ENCODE assay signal across 9 cellular contexts in the genomic region with DNA sequence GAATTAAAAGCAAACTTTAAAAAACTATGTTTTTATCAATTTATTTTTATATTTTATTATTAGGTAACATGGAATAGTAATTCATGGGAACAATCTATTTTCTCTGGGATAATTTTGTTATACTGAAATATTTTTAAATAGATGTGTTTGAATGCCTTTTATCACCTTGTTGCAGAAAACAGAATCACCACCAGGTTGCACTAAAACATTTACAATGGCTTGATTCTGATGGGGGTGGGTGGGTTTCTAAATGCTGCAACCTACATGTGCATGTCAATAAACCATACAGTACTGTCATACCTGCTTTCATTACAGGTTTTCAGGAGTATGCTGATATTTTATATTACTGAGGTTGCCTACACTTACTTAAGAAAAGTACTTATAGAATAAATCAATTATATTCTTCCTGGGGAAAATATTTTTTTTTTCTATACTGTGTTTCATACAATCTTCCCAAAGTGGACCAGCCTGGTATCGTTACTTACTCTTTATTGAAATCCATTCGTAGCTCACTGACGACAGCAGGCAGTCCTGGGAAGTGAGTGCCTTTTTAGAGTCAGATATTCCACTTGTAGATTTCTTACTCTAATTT.
A peak's percentile ranks its signal among the peaks of the same experiment; 100 is the strongest.
DNase-seq lines count a peak whose midpoint lies in the region; ATAC-seq and TF ChIP-seq lines count a peak whose summit lies in the region.
"Had no signal": no experiment of that assay in that cellular context is flagged by ENCODE, and none has a peak within 500 bp of the region (broad histone marks: within the 10 kb centered on the region; RNA-seq: fewer than 3 reads in every experiment).

No MANE protein-coding gene starts in this region.

- H3K9me3 ChIP-seq in adipocyte (ENCODE audit: control insufficient read depth, low read length) (no peaks in the 10 kb centered on the region), liver (ENCODE audit: control insufficient read depth in 4 of 4, low read length in 3 of 4) (no peaks in the 10 kb centered on the region)

- no peaks in the 10 kb centered on the region for H3K36me3 Mint-ChIP-seq in activated CD4-positive, alpha-beta T cell treated with anti-CD3 and anti-CD28 coated beads for 36 hours (ENCODE audit: low read depth)
- H3K36me3 Mint-ChIP-seq: activated naive CD4-positive, alpha-beta T cell treated with anti-CD3 and anti-CD28 coated beads, Interleukin-2, amount 50 U/mL, for 24 hours had no signal

- 68% methylated on average over 3 of the region's 3 CpGs for WGBS in liver

- DNase-seq in activated CD4-positive, alpha-beta T cell treated with anti-CD3 and anti-CD28 coated beads for 36 hours, result peak; percentile 24
- no peak for DNase-seq in activated CD4-positive, alpha-beta T cell treated with anti-CD3 and anti-CD28 coated beads, Interleukin-2, amount 50 U/mL, for 48 hours
- peak; percentile 80 for DNase-seq in NAMALWA (ENCODE audit: low spot score)
- DNase-seq in adipocyte (ENCODE audit: low read depth), result peak; percentile 62
- DNase-seq in stimulated activated CD4-positive, alpha-beta T cell treated with anti-CD3 and anti-CD28 coated beads, Interleukin-2, amount 100 ng/mL, for 24 hours, result no peak
- no peak for DNase-seq in stimulated activated CD8-positive, alpha-beta memory T cell treated with anti-CD3 and anti-CD28 coated beads, Interleukin-4, amount 100 ng/mL, for 48 hours

- no peak overlapping the region for H3K27ac ChIP-seq in liver (ENCODE audit: low read depth in 1 of 2, low read length in 2 of 2)

- intact Hi-C loops in activated CD4-positive, alpha-beta T cell treated with anti-CD3 and anti-CD28 coated beads for 36 hours (cut with DNase I, micrococcal nuclease), result loop anchor here (1.0 to 10.0 kb wide), 8 partner anchors 163 to 781 kb away; no protein-coding TSS in a partner anchor

- H3K27me3 Mint-ChIP-seq in activated CD4-positive, alpha-beta T cell treated with anti-CD3 and anti-CD28 coated beads for 36 hours, result no peaks in the 10 kb centered on the region
- H3K27me3 Mint-ChIP-seq: activated naive CD4-positive, alpha-beta T cell treated with anti-CD3 and anti-CD28 coated beads, Interleukin-2, amount 50 U/mL, for 24 hours had no signal

- H3K27ac Mint-ChIP-seq in activated CD4-positive, alpha-beta T cell treated with anti-CD3 and anti-CD28 coated beads for 36 hours, result no peak overlapping the region
- H3K27ac Mint-ChIP-seq: activated naive CD4-positive, alpha-beta T cell treated with anti-CD3 and anti-CD28 coated beads, Interleukin-2, amount 50 U/mL, for 24 hours had no signal

- peaks cover 6% of the 10 kb centered on the region for H3K4me1 Mint-ChIP-seq in activated CD4-positive, alpha-beta T cell treated with anti-CD3 and anti-CD28 coated beads for 36 hours

- H3K27me3 ChIP-seq in adipocyte (replicated peaks; ENCODE audit: control insufficient read depth, insufficient read depth, low read length) (no peaks in the 10 kb centered on the region), liver (ENCODE audit: control insufficient read depth in 4 of 4, insufficient read depth in 4 of 4, low read length in 3 of 4) (no peaks in the 10 kb centered on the region)

- H3K9ac ChIP-seq in adipocyte (ENCODE audit: low read length), result no peak overlapping the region
- no peak overlapping the region for H3K9ac ChIP-seq in liver (ENCODE audit: low read depth in 1 of 2, low read length in 2 of 2)

- no peaks in the 10 kb centered on the region for H3K9me3 Mint-ChIP-seq in activated CD4-positive, alpha-beta T cell treated with anti-CD3 and anti-CD28 coated beads for 36 hours (ENCODE audit: low read depth)
- H3K9me3 Mint-ChIP-seq: activated naive CD4-positive, alpha-beta T cell treated with anti-CD3 and anti-CD28 coated beads, Interleukin-2, amount 50 U/mL, for 24 hours had no signal

- H3K36me3 ChIP-seq in adipocyte (ENCODE audit: control insufficient read depth, insufficient read depth, low read length, severe bottlenecking) (no peaks in the 10 kb centered on the region), liver (ENCODE audit: control insufficient read depth in 4 of 4, insufficient read depth in 3 of 4, low read depth in 1 of 4, low read length in 3 of 4) (no peaks in the 10 kb centered on the region)

- peaks cover 6% of the 10 kb centered on the region for H3K4me1 ChIP-seq in adipocyte (ENCODE audit: control insufficient read depth, insufficient read depth, low read length)
- H3K4me1 ChIP-seq in liver (ENCODE audit: control insufficient read depth in 4 of 4, insufficient read depth in 4 of 4, low read length in 3 of 4), result peaks cover 0 to 2% (median 0%) of the 10 kb centered on the region in 4 donors

- TF ChIP-seq CTCF in liver (IDR thresholded peaks at IDR 0.05; ENCODE audit: low read depth, low read length, missing input control), result peak; percentile 47

- no peak overlapping the region for H3K4me3 Mint-ChIP-seq in activated CD4-positive, alpha-beta T cell treated with anti-CD3 and anti-CD28 coated beads for 36 hours
- H3K4me3 Mint-ChIP-seq: activated naive CD4-positive, alpha-beta T cell treated with anti-CD3 and anti-CD28 coated beads, Interleukin-2, amount 50 U/mL, for 24 hours had no signal

- ATAC-seq in activated CD4-positive, alpha-beta T cell treated with anti-CD3 and anti-CD28 coated beads for 36 hours, result peak; percentile 70
- ATAC-seq in GM18517 (IDR thresholded peaks at IDR 0.05; ENCODE audit: unreplicated experiment), result no peak

- no peak overlapping the region for H3K4me3 ChIP-seq in adipocyte (ENCODE audit: low read length)
- H3K4me3 ChIP-seq in liver (ENCODE audit: low read depth in 1 of 3, low read length in 3 of 3), result no peak overlapping the region

- CTCF ChIA-PET in activated CD4-positive, alpha-beta T cell treated with anti-CD3 and anti-CD28 coated beads for 36 hours (lab: Charles Lee), result interaction anchor here (0.7 to 1.6 kb wide), 2 partner anchors 16 to 509 kb away, joined by 3 to 6 read pairs; no protein-coding TSS in a partner anchor

- peak; percentile 66 to 80 for TF ChIP-seq RAD21 in liver (IDR thresholded peaks at IDR 0.05)

- POLR2A ChIA-PET in activated CD4-positive, alpha-beta T cell treated with anti-CD3 and anti-CD28 coated beads for 36 hours (lab: Charles Lee), result no interaction called here

TF ChIP-seq in liver, 16 proteins besides CTCF, POLR2A, EP300 and RAD21:
- TF ChIP-seq SP1 (IDR thresholded peaks at IDR 0.05) (no peak), FOXA1 (IDR thresholded peaks at IDR 0.05) (no peak), REST (IDR thresholded peaks at IDR 0.05) (no peak), RXRA (IDR thresholded peaks at IDR 0.05) (no peak), HNF4G (IDR thresholded peaks at IDR 0.05) (no peak), JUND (IDR thresholded peaks at IDR 0.05) (no peak), GABPA (IDR thresholded peaks at IDR 0.05 in 1 of 2, conservative IDR thresholded peaks at IDR 0.05 in 1 of 2) (no peak), HNF4A (conservative IDR thresholded peaks at IDR 0.05) (no peak), EGR1 (IDR thresholded peaks at IDR 0.05; ENCODE audit: low read depth in 2 of 2) (no peak), YY1 (IDR thresholded peaks at IDR 0.05) (no peak), TAF1 (conservative IDR thresholded peaks at IDR 0.05) (no peak), ATF3 (IDR thresholded peaks at IDR 0.05) (no peak)
TF ChIP-seq in liver: peak in this region for 0.

Comparison
In these comparisons a context has a peak if more than half of its experiments do, and no peak if none do; other contexts are left out.
1. DNase-seq: peak in activated CD4-positive, alpha-beta T cell treated with anti-CD3 and anti-CD28 coated beads for 36 hours (single experiment), NAMALWA (single experiment) and adipocyte (single experiment); none in activated CD4-positive, alpha-beta T cell treated with anti-CD3 and anti-CD28 coated beads, Interleukin-2, amount 50 U/mL, for 48 hours (0 of 2), stimulated activated CD4-positive, alpha-beta T cell treated with anti-CD3 and anti-CD28 coated beads, Interleukin-2, amount 100 ng/mL, for 24 hours (0 of 2) and stimulated activated CD8-positive, alpha-beta memory T cell treated with anti-CD3 and anti-CD28 coated beads, Interleukin-4, amount 100 ng/mL, for 48 hours (single experiment).